14 cellular contexts compared by ENCODE assay signal in the genomic region with DNA sequence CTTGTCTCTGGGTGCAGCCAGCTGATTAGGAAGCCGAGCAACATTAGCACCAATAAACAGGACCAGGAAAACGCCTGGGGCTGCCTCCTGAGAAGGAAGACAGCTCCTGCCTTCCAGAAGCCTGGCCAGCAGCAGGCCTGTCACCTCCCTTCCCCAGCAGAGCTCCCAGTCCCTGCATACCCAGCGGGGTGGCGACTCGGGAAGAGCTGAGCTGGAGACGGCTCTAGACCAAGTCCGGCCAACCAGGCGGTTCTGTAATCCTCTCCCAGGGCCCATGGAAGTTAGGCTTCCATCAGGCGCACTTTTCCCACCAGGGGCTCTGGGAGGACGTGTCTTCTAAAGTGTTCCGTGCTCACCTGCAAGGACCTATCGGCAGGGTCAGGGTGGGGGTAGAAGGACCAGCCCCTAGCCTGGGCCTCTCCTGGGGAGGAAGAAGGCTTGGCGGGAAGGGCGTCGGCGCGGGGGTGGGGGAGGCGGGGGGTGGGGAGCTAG. TPM values are rescaled to one million over a fixed set of nuclear protein-coding genes. Genes with fewer than 3 reads are reported as not detected.
DNase-seq lines count a peak whose midpoint lies in the region; ATAC-seq and TF ChIP-seq lines count a peak whose summit lies in the region.
"Had no signal": no experiment of that assay in that cellular context is flagged by ENCODE, and none has a peak within 500 bp of the region (broad histone marks: within the 10 kb centered on the region; RNA-seq: fewer than 3 reads in every experiment).

No MANE protein-coding gene starts in this region.

- peak; percentile 13 for ATAC-seq in Right ventricle myocardium superior (ENCODE audit: poor library complexity)
- ATAC-seq in Right ventricle myocardium inferior = no peak
- ATAC-seq in mucosa of descending colon = peak; percentile 67
- ATAC-seq in GM18909 (IDR thresholded peaks at IDR 0.05; ENCODE audit: poor library complexity, unreplicated experiment) = no peak

- no peaks in the 10 kb centered on the region for H3K9me3 Mint-ChIP-seq in endodermal cell
- H3K9me3 Mint-ChIP-seq: activated CD4-positive, alpha-beta T cell treated with anti-CD3 and anti-CD28 coated beads, Interleukin-2, amount 10 ng/mL, durations not matched to agents 7 days and 5 days had no signal

- H3K4me1 ChIP-seq in endodermal cell (ENCODE audit: control insufficient read depth, insufficient read depth, low read length) = peaks cover 10% of the 10 kb centered on the region
- peaks cover 9% of the 10 kb centered on the region for H3K4me1 ChIP-seq in mucosa of descending colon (ENCODE audit: low read depth)
- H3K4me1 ChIP-seq in vagina = peaks cover 6% of the 10 kb centered on the region

- intact Hi-C loops in Right ventricle myocardium superior (cut with DNase I) = no loop called here
- intact Hi-C loops in Right ventricle myocardium inferior (cut with DNase I) = no loop called here
- intact Hi-C loops in mucosa of descending colon (cut with DNase I, micrococcal nuclease) = no loop called here
- intact Hi-C loops in vagina (cut with DNase I) = no loop called here

- H3K4me3 Mint-ChIP-seq in endodermal cell = peak overlapping the region; percentile 57
- H3K4me3 Mint-ChIP-seq: activated CD4-positive, alpha-beta T cell treated with anti-CD3 and anti-CD28 coated beads, Interleukin-2, amount 10 ng/mL, durations not matched to agents 7 days and 5 days had no signal

- TF ChIP-seq POLR2A in vagina (IDR thresholded peaks at IDR 0.05) = no peak

- no peak overlapping the region for H3K27ac Mint-ChIP-seq in endodermal cell
- H3K27ac Mint-ChIP-seq: activated CD4-positive, alpha-beta T cell treated with anti-CD3 and anti-CD28 coated beads, Interleukin-2, amount 10 ng/mL, durations not matched to agents 7 days and 5 days; B cell had no signal

- H3K36me3 ChIP-seq in endodermal cell (ENCODE audit: control insufficient read depth, insufficient read depth, low read length) (no peaks in the 10 kb centered on the region), mucosa of descending colon (ENCODE audit: low read depth) (no peaks in the 10 kb centered on the region), vagina (no peaks in the 10 kb centered on the region)
- H3K36me3 ChIP-seq: uterus had no signal

- H3K27me3 Mint-ChIP-seq in endodermal cell (ENCODE audit: insufficient read depth) = peaks cover 5% of the 10 kb centered on the region

- 27% methylated on average over 7 to 14 of the region's 18 CpGs for WGBS in endodermal cell (ENCODE audit: insufficient coverage in 1 of 2, insufficient read length in 1 of 2), 2 experiments

- no peaks in the 10 kb centered on the region for H3K9me3 ChIP-seq in endodermal cell (ENCODE audit: control insufficient read depth, low read length)
- H3K9me3 ChIP-seq in mucosa of descending colon = no peaks in the 10 kb centered on the region
- H3K9me3 ChIP-seq in vagina = no peaks in the 10 kb centered on the region
- H3K9me3 ChIP-seq: uterus had no signal

- DNase-seq in Right ventricle myocardium superior = no peak
- DNase-seq in Right ventricle myocardium inferior (ENCODE audit: missing footprints) = no peak
- peak; percentile 97 for DNase-seq in endodermal cell
- DNase-seq in mucosa of descending colon = peak; percentile 54 to 76 (median 71)
- no peak for DNase-seq in vagina (ENCODE audit: extremely low spot score in 2 of 2)
- no peak for DNase-seq in SK-N-DZ (ENCODE audit: low spot score)
- DNase-seq in SIG-M5 (lab: John Stamatoyannopoulos, UW) = no peak
- DNase-seq: activated CD4-positive, alpha-beta T cell treated with anti-CD3 and anti-CD28 coated beads, Interleukin-2, amount 10 ng/mL, durations not matched to agents 7 days and 5 days; amygdala; IMR-90; stimulated activated CD4-positive, alpha-beta T cell treated with anti-CD3 and anti-CD28 coated beads, Interleukin-4, amount 100 ng/mL, for 24 hours; uterus had no signal

- peaks cover 17% of the 10 kb centered on the region for H3K4me1 Mint-ChIP-seq in endodermal cell

- no peak for TF ChIP-seq CTCF in endodermal cell (conservative IDR thresholded peaks at IDR 0.05)
- TF ChIP-seq CTCF in mucosa of descending colon (IDR thresholded peaks at IDR 0.05) = no peak
- TF ChIP-seq CTCF in vagina (IDR thresholded peaks at IDR 0.05) = no peak

- peaks cover 6% of the 10 kb centered on the region for H3K36me3 Mint-ChIP-seq in endodermal cell (ENCODE audit: low read depth)

- H3K4me3 ChIP-seq in endodermal cell (ENCODE audit: low read length) (no peak overlapping the region), mucosa of descending colon (no peak overlapping the region), vagina (peak overlapping the region; percentile 43 to 55)

- peaks cover 10% of the 10 kb centered on the region for H3K27me3 ChIP-seq in endodermal cell (ENCODE audit: control insufficient read depth, insufficient read depth, low read length, poor library complexity, severe bottlenecking)
- no peaks in the 10 kb centered on the region for H3K27me3 ChIP-seq in vagina

- H3K9ac ChIP-seq in endodermal cell (ENCODE audit: extremely low read depth, low read length, poor library complexity, severe bottlenecking) = no peak overlapping the region

- H3K27ac ChIP-seq in endodermal cell (ENCODE audit: low read depth, low read length) = no peak overlapping the region
- peak overlapping the region; percentile 46 for H3K27ac ChIP-seq in vagina

RNA-seq across cellular contexts. Expression of a gene that starts 12.0 kb away (rescaled TPM):
- total RNA-seq in Right ventricle myocardium superior = 175 TPM
- 180 TPM for total RNA-seq in Right ventricle myocardium inferior
- total RNA-seq in endodermal cell = 10 to 100 TPM; 55.5 to 61.8 TPM
- 27.4 TPM for polyA plus RNA-seq in endodermal cell (2013, experiment 1 of 2)
- polyA plus RNA-seq in endodermal cell (2013, experiment 2 of 2) = 21.7 TPM
- 100 to 1,000 TPM; 120 to 149 (median 145) TPM for total RNA-seq in mucosa of descending colon
- 52.3 TPM for total RNA-seq in vagina
- polyA plus RNA-seq in SK-N-DZ (2014; cell fraction: cytosol; rRNA removed) = 56.5 and 59.8 TPM in 2 replicates
- polyA plus RNA-seq in SK-N-DZ (2014; cell fraction: nucleus; rRNA removed) = 356 and 379 TPM in 2 replicates

RNA-seq across cellular contexts. Expression of a gene that starts 25.9 kb away (rescaled TPM):
- total RNA-seq in Right ventricle myocardium superior (0.11 TPM), Right ventricle myocardium inferior (0.16 TPM), endodermal cell (1 to 10 TPM; 4.3 to 5.8 TPM), mucosa of descending colon (1 to 10 TPM; 1.3 to 2.2 (median 2.2) TPM), vagina (0.25 TPM)
- polyA plus RNA-seq in endodermal cell (2013, experiment 1 of 2) = 1.2 TPM
- 0.87 TPM for polyA plus RNA-seq in endodermal cell (2013, experiment 2 of 2)
- 4.1 and 5.3 TPM in 2 replicates for polyA plus RNA-seq in SK-N-DZ (2014; cell fraction: cytosol; rRNA removed)
- 3.3 and 4.9 TPM in 2 replicates for polyA plus RNA-seq in SK-N-DZ (2014; cell fraction: nucleus; rRNA removed)
- total RNA-seq: B cell, IMR-90 had no signal
- polyA plus RNA-seq: IMR-90 had no signal

Comparison
In these comparisons a context has a peak if more than half of its experiments do, and no peak if none do; other contexts are left out.
1. ATAC-seq: peak in Right ventricle myocardium superior (single experiment) and mucosa of descending colon (single experiment); none in Right ventricle myocardium inferior (single experiment) and GM18909 (single experiment).
2. DNase-seq: peak in endodermal cell (single experiment) and mucosa of descending colon (3 of 3); none in Right ventricle myocardium superior (single experiment), Right ventricle myocardium inferior (single experiment), vagina (0 of 2), SK-N-DZ (single experiment) and SIG-M5 (single experiment).
3. H3K4me3 ChIP-seq: peak in vagina (2 of 2); none in endodermal cell (single experiment) and mucosa of descending colon (single experiment).